In genomic region chr5:42840279-42840678, GRCh38 we compare ENCODE assay signal across 9 cellular contexts. TPM values are rescaled to one million over a fixed set of nuclear protein-coding genes. Genes with fewer than 3 reads are reported as not detected.
DNase-seq lines count a peak whose midpoint lies in the region; ATAC-seq and TF ChIP-seq lines count a peak whose summit lies in the region.
"Had no signal": no experiment of that assay in that cellular context is flagged by ENCODE, and none has a peak within 500 bp of the region (broad histone marks: within the 10 kb centered on the region; RNA-seq: fewer than 3 reads in every experiment).

No MANE protein-coding gene starts in this region.

- intact Hi-C loops in posterior vena cava (cut with DNase I): no loop called here
- intact Hi-C loops in posterior cingulate gyrus (cut with DNase I): no loop called here

- ATAC-seq in GM18907 (IDR thresholded peaks at IDR 0.05; ENCODE audit: unreplicated experiment): no peak

- H3K4me3 ChIP-seq in AG10803 (ENCODE audit: low read length) (no peak overlapping the region), fibroblast of pulmonary artery (replicated peaks; ENCODE audit: low read depth, low read length) (no peak overlapping the region)

- TF ChIP-seq CTCF in AG10803 (conservative IDR thresholded peaks at IDR 0.05; ENCODE audit: low read length) (no peak), fibroblast of pulmonary artery (IDR thresholded peaks at IDR 0.05; ENCODE audit: low read length, missing control alignments) (no peak)

- DNase-seq in AG10803 (ENCODE audit: low read depth): peak; percentile 95
- peak; percentile 38 to 73 for DNase-seq in NOMO-1 (lab: John Stamatoyannopoulos, UW; ENCODE audit: unreplicated experiment in 2 of 2)
- DNase-seq in fibroblast of pulmonary artery (ENCODE audit: low read depth): peak; percentile 93
- peak; percentile 88 for DNase-seq in posterior vena cava (ENCODE audit: low spot score)
- DNase-seq in NK-92 (lab: John Stamatoyannopoulos, UW; ENCODE audit: unreplicated experiment): no peak
- DNase-seq in ecto neural progenitor cell (ENCODE audit: low spot score): no peak
- DNase-seq in posterior cingulate gyrus: no peak
- DNase-seq: NCI-H1417 had no signal

RNA-seq across cellular contexts. Expression of gene SELENOP, which starts 28.6 kb away (rescaled TPM):
- total RNA-seq in posterior vena cava: 100 to 1,000 TPM; 165 to 332 TPM

Comparison
In these comparisons a context has a peak if more than half of its experiments do, and no peak if none do; other contexts are left out.
1. DNase-seq: peak in AG10803 (single experiment), NOMO-1 (2 of 2), fibroblast of pulmonary artery (single experiment) and posterior vena cava (single experiment); none in NK-92 (single experiment), ecto neural progenitor cell (single experiment) and posterior cingulate gyrus (0 of 10).